Comparison of ENCODE assay signal across 1 cellular context in the genomic region with DNA sequence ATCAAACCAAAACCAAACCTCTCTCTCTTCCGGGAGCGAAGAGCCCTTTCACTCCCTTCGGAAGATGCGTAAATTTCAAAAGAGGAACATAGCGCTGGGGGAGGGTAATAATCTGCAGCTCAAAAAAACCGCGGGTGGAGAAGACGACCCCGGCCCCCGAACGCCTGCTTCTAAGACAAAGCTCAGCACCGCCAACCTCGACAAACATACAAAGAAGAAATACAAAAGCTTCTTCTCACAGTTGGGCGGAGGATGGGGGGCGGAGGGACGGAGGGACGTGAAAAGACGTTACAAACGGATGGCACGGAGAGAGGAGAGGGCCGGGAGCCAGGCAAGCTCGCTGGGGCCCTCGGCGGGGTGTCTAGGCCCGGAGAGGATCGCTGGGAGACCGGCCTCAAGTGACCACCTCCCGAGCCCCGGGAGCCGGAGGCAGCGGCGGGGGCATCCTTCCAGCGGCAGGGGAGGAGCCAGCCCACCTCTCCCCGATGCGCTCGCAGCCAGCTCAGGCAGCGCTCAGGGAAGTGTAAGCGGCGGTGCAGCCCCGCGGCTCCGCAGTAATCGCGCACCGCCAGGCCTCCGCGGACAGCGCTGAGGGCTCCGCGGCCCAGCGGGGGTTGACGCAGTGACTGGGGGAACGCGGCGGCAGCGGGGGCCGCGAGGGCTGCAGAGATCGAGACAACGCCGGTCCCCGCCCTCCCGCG.
A peak's percentile ranks its signal among the peaks of the same experiment; 100 is the strongest.
TF ChIP-seq lines count a peak whose summit lies in the region.

No MANE protein-coding gene starts in this region.

TF ChIP-seq in K562, 482 proteins besides CTCF, POLR2A, EP300 and RAD21 (continued from another document and continues in another):
- TF ChIP-seq ZNF511 (CRISPR knock-in tag; IDR thresholded peaks at IDR 0.05) (peak; percentile 28; the same call in 1 of the 2 replicates), SMAD2 (IDR thresholded peaks at IDR 0.05; ENCODE audit: low read depth, low read length) (no peak), NONO (IDR thresholded peaks at IDR 0.05; ENCODE audit: low read depth in 2 of 2, low read length in 1 of 2) (peak; percentile 57 to 86; a peak in 2 of 4 replicates), ZNF197 (CRISPR knock-in tag; IDR thresholded peaks at IDR 0.05; ENCODE audit: low read depth) (no peak), HMGXB4 (CRISPR knock-in tag; IDR thresholded peaks at IDR 0.05) (peak; percentile 64; the same call in 1 of the 2 replicates), ZNF12 (CRISPR knock-in tag; IDR thresholded peaks at IDR 0.05) (no peak; the same call in 1 of the 2 replicates), TAL1 (IDR thresholded peaks at IDR 0.05) (0 out of 2 replicates have a peak, but pooled peaks have one; percentile 3), ZNF280B (CRISPR knock-in tag; IDR thresholded peaks at IDR 0.05) (no peak), FOXP1 (CRISPR knock-in tag; IDR thresholded peaks at IDR 0.05) (no peak), IRF2 (CRISPR knock-in tag; IDR thresholded peaks at IDR 0.05) (no peak), MEF2D (tag; conservative IDR thresholded peaks at IDR 0.05; ENCODE audit: low read depth) (no peak), GABPB1 (CRISPR knock-in tag; IDR thresholded peaks at IDR 0.05) (no peak), ZNF41 (CRISPR knock-in tag; conservative IDR thresholded peaks at IDR 0.05) (no peak), LCOR (CRISPR knock-in tag; IDR thresholded peaks at IDR 0.05) (no peak), CCNT2 (IDR thresholded peaks at IDR 0.05; ENCODE audit: borderline replicate concordance, extremely low read depth, insufficient read length, low read depth, low read length) (peak; percentile 79), ETV5 (CRISPR knock-in tag; IDR thresholded peaks at IDR 0.05; ENCODE audit: low read depth) (no peak), ELF1 (tag; IDR thresholded peaks at IDR 0.05) (no peak), JUND (IDR thresholded peaks at IDR 0.05; ENCODE audit: borderline replicate concordance, low read depth, low read length) (no peak), JUND (tag; IDR thresholded peaks at IDR 0.05; ENCODE audit: borderline replicate concordance, low read depth, low read length) (no peak), PRPF4 (IDR thresholded peaks at IDR 0.05; ENCODE audit: insufficient read depth, low read depth, low read length, poor library complexity, severe bottlenecking) (peak; percentile 54), NBN (IDR thresholded peaks at IDR 0.05; ENCODE audit: low read depth) (no peak), ZBTB34 (CRISPR knock-in tag; IDR thresholded peaks at IDR 0.05) (no peak), ASH1L (IDR thresholded peaks at IDR 0.05; ENCODE audit: borderline replicate concordance, low read depth, partially characterized antibody) (peak; percentile 20), GABPA (tag; conservative IDR thresholded peaks at IDR 0.05; ENCODE audit: low read depth) (no peak), TOE1 (IDR thresholded peaks at IDR 0.05; ENCODE audit: borderline replicate concordance) (no peak), TOE1 (CRISPR knock-in tag; IDR thresholded peaks at IDR 0.05; ENCODE audit: borderline replicate concordance, low read depth) (no peak), TEAD1 (CRISPR knock-in tag; IDR thresholded peaks at IDR 0.05) (peak in 1 of 2 experiments; percentile 1; a peak in 1 of 4 replicates), ZNF778 (CRISPR knock-in tag; IDR thresholded peaks at IDR 0.05) (no peak), RBM17 (IDR thresholded peaks at IDR 0.05; ENCODE audit: borderline replicate concordance, low read depth, low read length) (no peak), CREB5 (CRISPR knock-in tag; IDR thresholded peaks at IDR 0.05) (no peak), DDX20 (tag; IDR thresholded peaks at IDR 0.05; ENCODE audit: low read depth) (no peak), ZC3H11A (IDR thresholded peaks at IDR 0.05; ENCODE audit: low read depth, low read length) (no peak), FOSL1 (tag; conservative IDR thresholded peaks at IDR 0.05) (no peak), ZKSCAN1 (IDR thresholded peaks at IDR 0.05; ENCODE audit: low read depth, low read length) (no peak), ETS1 (conservative IDR thresholded peaks at IDR 0.05; ENCODE audit: control insufficient read depth, low read depth, low read length) (peak; percentile 66), MTA3 (IDR thresholded peaks at IDR 0.05; ENCODE audit: borderline replicate concordance) (no peak), BCOR (IDR thresholded peaks at IDR 0.05) (peak; percentile 8; the same call in 1 of the 2 replicates)
- TF ChIP-seq, protein P1, sequence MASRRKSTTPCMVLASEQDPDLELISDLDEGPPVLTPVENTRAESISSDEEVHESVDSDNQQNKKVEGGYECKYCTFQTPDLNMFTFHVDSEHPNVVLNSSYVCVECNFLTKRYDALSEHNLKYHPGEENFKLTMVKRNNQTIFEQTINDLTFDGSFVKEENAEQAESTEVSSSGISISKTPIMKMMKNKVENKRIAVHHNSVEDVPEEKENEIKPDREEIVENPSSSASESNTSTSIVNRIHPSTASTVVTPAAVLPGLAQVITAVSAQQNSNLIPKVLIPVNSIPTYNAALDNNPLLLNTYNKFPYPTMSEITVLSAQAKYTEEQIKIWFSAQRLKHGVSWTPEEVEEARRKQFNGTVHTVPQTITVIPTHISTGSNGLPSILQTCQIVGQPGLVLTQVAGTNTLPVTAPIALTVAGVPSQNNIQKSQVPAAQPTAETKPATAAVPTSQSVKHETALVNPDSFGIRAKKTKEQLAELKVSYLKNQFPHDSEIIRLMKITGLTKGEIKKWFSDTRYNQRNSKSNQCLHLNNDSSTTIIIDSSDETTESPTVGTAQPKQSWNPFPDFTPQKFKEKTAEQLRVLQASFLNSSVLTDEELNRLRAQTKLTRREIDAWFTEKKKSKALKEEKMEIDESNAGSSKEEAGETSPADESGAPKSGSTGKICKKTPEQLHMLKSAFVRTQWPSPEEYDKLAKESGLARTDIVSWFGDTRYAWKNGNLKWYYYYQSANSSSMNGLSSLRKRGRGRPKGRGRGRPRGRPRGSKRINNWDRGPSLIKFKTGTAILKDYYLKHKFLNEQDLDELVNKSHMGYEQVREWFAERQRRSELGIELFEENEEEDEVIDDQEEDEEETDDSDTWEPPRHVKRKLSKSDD (conservative IDR thresholded peaks at IDR 0.05; ENCODE audit: low read length), result no peak
- TF ChIP-seq, protein P2, sequence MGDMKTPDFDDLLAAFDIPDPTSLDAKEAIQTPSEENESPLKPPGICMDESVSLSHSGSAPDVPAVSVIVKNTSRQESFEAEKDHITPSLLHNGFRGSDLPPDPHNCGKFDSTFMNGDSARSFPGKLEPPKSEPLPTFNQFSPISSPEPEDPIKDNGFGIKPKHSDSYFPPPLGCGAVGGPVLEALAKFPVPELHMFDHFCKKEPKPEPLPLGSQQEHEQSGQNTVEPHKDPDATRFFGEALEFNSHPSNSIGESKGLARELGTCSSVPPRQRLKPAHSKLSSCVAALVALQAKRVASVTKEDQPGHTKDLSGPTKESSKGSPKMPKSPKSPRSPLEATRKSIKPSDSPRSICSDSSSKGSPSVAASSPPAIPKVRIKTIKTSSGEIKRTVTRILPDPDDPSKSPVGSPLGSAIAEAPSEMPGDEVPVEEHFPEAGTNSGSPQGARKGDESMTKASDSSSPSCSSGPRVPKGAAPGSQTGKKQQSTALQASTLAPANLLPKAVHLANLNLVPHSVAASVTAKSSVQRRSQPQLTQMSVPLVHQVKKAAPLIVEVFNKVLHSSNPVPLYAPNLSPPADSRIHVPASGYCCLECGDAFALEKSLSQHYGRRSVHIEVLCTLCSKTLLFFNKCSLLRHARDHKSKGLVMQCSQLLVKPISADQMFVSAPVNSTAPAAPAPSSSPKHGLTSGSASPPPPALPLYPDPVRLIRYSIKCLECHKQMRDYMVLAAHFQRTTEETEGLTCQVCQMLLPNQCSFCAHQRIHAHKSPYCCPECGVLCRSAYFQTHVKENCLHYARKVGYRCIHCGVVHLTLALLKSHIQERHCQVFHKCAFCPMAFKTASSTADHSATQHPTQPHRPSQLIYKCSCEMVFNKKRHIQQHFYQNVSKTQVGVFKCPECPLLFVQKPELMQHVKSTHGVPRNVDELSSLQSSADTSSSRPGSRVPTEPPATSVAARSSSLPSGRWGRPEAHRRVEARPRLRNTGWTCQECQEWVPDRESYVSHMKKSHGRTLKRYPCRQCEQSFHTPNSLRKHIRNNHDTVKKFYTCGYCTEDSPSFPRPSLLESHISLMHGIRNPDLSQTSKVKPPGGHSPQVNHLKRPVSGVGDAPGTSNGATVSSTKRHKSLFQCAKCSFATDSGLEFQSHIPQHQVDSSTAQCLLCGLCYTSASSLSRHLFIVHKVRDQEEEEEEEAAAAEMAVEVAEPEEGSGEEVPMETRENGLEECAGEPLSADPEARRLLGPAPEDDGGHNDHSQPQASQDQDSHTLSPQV (IDR thresholded peaks at IDR 0.05), result no peak
- TF ChIP-seq, protein P3, sequence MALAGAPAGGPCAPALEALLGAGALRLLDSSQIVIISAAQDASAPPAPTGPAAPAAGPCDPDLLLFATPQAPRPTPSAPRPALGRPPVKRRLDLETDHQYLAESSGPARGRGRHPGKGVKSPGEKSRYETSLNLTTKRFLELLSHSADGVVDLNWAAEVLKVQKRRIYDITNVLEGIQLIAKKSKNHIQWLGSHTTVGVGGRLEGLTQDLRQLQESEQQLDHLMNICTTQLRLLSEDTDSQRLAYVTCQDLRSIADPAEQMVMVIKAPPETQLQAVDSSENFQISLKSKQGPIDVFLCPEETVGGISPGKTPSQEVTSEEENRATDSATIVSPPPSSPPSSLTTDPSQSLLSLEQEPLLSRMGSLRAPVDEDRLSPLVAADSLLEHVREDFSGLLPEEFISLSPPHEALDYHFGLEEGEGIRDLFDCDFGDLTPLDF (CRISPR knock-in tag; IDR thresholded peaks at IDR 0.05), result peak; percentile 55; the same call in 1 of the 2 replicates
- TF ChIP-seq, protein P4, sequence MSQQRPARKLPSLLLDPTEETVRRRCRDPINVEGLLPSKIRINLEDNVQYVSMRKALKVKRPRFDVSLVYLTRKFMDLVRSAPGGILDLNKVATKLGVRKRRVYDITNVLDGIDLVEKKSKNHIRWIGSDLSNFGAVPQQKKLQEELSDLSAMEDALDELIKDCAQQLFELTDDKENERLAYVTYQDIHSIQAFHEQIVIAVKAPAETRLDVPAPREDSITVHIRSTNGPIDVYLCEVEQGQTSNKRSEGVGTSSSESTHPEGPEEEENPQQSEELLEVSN (IDR thresholded peaks at IDR 0.05; ENCODE audit: borderline replicate concordance in 1 of 2, extremely low read depth in 1 of 2, insufficient read depth in 1 of 2, insufficient read length in 1 of 2, low read depth in 1 of 2, low read length in 1 of 2, poor library complexity in 1 of 2, severe bottlenecking in 1 of 2), result peak in 1 of 2 experiments; percentile 50
